In the genomic region with DNA sequence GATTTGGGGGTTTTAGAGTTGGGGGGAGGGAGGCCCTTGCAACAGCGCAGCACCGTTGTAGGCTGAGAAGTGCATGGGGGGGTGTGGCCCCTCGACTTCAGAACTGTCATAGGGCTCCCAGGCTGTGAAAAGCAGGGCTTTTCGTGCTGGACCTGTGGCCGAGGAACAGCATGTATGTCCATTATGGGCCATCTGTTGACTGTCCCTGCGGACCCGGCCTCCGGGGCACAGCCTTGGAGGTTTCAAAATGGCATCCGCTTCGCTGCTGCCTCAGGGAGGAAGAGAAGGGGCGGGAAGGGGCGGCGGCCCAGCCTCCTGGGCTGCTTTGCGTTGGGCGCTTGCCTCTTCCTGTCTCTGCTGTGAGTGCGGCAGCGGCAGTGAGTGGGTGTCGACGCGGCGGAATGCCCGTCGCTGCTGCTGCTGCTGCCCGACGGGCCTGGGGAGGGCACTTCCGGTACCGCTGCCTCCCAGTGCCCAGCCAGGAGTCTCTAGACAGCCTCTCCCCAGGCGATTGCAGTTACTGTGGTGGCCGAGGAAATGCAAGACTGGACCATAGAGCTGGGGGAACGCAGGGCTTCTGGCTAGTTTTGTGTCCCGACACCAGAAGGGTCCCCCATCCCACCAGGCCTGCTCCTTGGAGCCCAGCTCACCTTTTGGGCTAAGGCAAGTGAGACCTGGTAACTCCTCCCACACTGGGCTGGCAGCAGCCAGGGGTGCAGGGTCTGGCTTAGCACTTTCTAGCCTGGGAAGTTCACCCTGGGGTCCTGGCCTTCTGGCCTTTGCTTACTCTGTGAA, we compare ENCODE assay signal across 9 cellular contexts. TPM values are rescaled to one million over a fixed set of nuclear protein-coding genes. Genes with fewer than 3 reads are reported as not detected.
DNase-seq lines count a peak whose midpoint lies in the region; ATAC-seq and TF ChIP-seq lines count a peak whose summit lies in the region.
"Had no signal": no experiment of that assay in that cellular context is flagged by ENCODE, and none has a peak within 500 bp of the region (broad histone marks: within the 10 kb centered on the region; RNA-seq: fewer than 3 reads in every experiment).

No MANE protein-coding gene starts in this region.

- peaks cover 44% of the 10 kb centered on the region for H3K4me1 Mint-ChIP-seq in T-helper 2 cell treated with Interferon-gamma antibody and Interleukin-4, amounts not matched to agents 5 μg/mL and 100 μg/mL, for 36 hours (ENCODE audit: low read depth)

- peak overlapping the region; percentile 94 for H3K27ac Mint-ChIP-seq in T-helper 2 cell treated with Interferon-gamma antibody and Interleukin-4, amounts not matched to agents 5 μg/mL and 100 μg/mL, for 36 hours

- ATAC-seq in GM19397 (IDR thresholded peaks at IDR 0.05; ENCODE audit: unreplicated experiment) (peak; percentile 30), sciatic nerve (peak; percentile 56)

- peak; percentile 35 for DNase-seq in BJ (ENCODE audit: low read depth)
- DNase-seq in Kasumi-1 (lab: John Stamatoyannopoulos, UW) = peak; percentile 82 to 88
- DNase-seq in T-helper 2 cell treated with Interferon-gamma antibody and Interleukin-4, amounts not matched to agents 5 μg/mL and 100 μg/mL, for 36 hours (ENCODE audit: low spot score) = peak; percentile 91
- peak in 56 of 58 donors; percentile 7 to 81 (median 62) for DNase-seq in anterior cingulate cortex (lab: John Stamatoyannopoulos, UW)
- peak; percentile 28 to 52 for DNase-seq in hippocampal formation (lab: John Stamatoyannopoulos, UW)
- DNase-seq in sciatic nerve (ENCODE audit: low spot score) = peak; percentile 89
- DNase-seq in putamen (ENCODE audit: low spot score) = no peak

- CTCF ChIA-PET in BJ (lab: Yijun Ruan, JAX) = interaction anchor here (0.6 to 3.8 kb wide), 8 partner anchors 9 to 110 kb away, joined by 3 to 41 read pairs (median 4); no protein-coding TSS in a partner anchor

- peaks cover 44% of the 10 kb centered on the region for H3K36me3 Mint-ChIP-seq in T-helper 2 cell treated with Interferon-gamma antibody and Interleukin-4, amounts not matched to agents 5 μg/mL and 100 μg/mL, for 36 hours (ENCODE audit: low read depth)

- POLR2A ChIA-PET in BJ (lab: Charles Lee) = interaction anchor here (1.0 kb wide), 1 partner anchor 9 kb away, joined by 4 read pairs; no protein-coding TSS in a partner anchor

- peak overlapping the region; percentile 76 for H3K4me3 ChIP-seq in BJ (ENCODE audit: low read depth, low read length)

- peak overlapping the region; percentile 99 for H3K4me3 Mint-ChIP-seq in T-helper 2 cell treated with Interferon-gamma antibody and Interleukin-4, amounts not matched to agents 5 μg/mL and 100 μg/mL, for 36 hours

- H3K9me3 Mint-ChIP-seq in T-helper 2 cell treated with Interferon-gamma antibody and Interleukin-4, amounts not matched to agents 5 μg/mL and 100 μg/mL, for 36 hours = no peaks in the 10 kb centered on the region

- intact Hi-C loops in sciatic nerve (cut with DNase I) = no loop called here

- no peak for TF ChIP-seq CTCF in BJ (IDR thresholded peaks at IDR 0.05; ENCODE audit: insufficient read depth, low read depth, low read length)

- H3K27me3 Mint-ChIP-seq in T-helper 2 cell treated with Interferon-gamma antibody and Interleukin-4, amounts not matched to agents 5 μg/mL and 100 μg/mL, for 36 hours (ENCODE audit: low read depth) = no peaks in the 10 kb centered on the region

- H3K36me3 ChIP-seq in BJ (ENCODE audit: control insufficient read depth, insufficient read depth, low read length) = peaks cover 10% of the 10 kb centered on the region

- H3K27me3 ChIP-seq in BJ (ENCODE audit: control insufficient read depth, insufficient read depth, low read length) = no peaks in the 10 kb centered on the region

RNA-seq across cellular contexts. Expression of a gene that starts 1.9 kb away (rescaled TPM):
- polyA plus RNA-seq in BJ (2011; rRNA removed) = 574 and 887 TPM in 2 replicates
- 386 and 559 TPM in 2 replicates for polyA minus RNA-seq in BJ (2011; rRNA and poly(A)+ RNA removed)
- total RNA-seq in sciatic nerve = 313 TPM

RNA-seq across cellular contexts. Expression of a gene that starts 31.0 kb away (rescaled TPM):
- polyA plus RNA-seq in BJ (2011; rRNA removed) = 32.7 and 59.0 TPM in 2 replicates
- 13.2 and 16.4 TPM in 2 replicates for polyA minus RNA-seq in BJ (2011; rRNA and poly(A)+ RNA removed)
- 390 TPM for total RNA-seq in sciatic nerve

RNA-seq across cellular contexts. Expression of a gene that starts 32.9 kb away (rescaled TPM):
- polyA plus RNA-seq in BJ (2011; rRNA removed) = 0.17 and 0.22 TPM in 2 replicates
- 0.28 TPM in 1 of 2 replicates, not detected in the other for polyA minus RNA-seq in BJ (2011; rRNA and poly(A)+ RNA removed)
- 2.5 TPM for total RNA-seq in sciatic nerve
- total RNA-seq: T-helper 2 cell treated with Interferon-gamma antibody and Interleukin-4, amounts not matched to agents 100 ng/mL and 5 ng/mL, for 36 hours had no signal

RNA-seq across cellular contexts. Expression of a gene that starts 40.9 kb away (rescaled TPM):
- polyA plus RNA-seq in BJ (2011; rRNA removed) = not detected in 2 replicates
- polyA minus RNA-seq in BJ (2011; rRNA and poly(A)+ RNA removed) = not detected in 2 replicates
- total RNA-seq in sciatic nerve = 2.0 TPM
- total RNA-seq: T-helper 2 cell treated with Interferon-gamma antibody and Interleukin-4, amounts not matched to agents 100 ng/mL and 5 ng/mL, for 36 hours had no signal

RNA-seq across cellular contexts. Expression of a gene that starts 46.5 kb away (rescaled TPM):
- polyA plus RNA-seq in BJ (2011; rRNA removed) = not detected in 2 replicates
- not detected in 2 replicates for polyA minus RNA-seq in BJ (2011; rRNA and poly(A)+ RNA removed)
- total RNA-seq in sciatic nerve = not detected
- total RNA-seq: T-helper 2 cell treated with Interferon-gamma antibody and Interleukin-4, amounts not matched to agents 100 ng/mL and 5 ng/mL, for 36 hours had no signal
